In the genomic region with DNA sequence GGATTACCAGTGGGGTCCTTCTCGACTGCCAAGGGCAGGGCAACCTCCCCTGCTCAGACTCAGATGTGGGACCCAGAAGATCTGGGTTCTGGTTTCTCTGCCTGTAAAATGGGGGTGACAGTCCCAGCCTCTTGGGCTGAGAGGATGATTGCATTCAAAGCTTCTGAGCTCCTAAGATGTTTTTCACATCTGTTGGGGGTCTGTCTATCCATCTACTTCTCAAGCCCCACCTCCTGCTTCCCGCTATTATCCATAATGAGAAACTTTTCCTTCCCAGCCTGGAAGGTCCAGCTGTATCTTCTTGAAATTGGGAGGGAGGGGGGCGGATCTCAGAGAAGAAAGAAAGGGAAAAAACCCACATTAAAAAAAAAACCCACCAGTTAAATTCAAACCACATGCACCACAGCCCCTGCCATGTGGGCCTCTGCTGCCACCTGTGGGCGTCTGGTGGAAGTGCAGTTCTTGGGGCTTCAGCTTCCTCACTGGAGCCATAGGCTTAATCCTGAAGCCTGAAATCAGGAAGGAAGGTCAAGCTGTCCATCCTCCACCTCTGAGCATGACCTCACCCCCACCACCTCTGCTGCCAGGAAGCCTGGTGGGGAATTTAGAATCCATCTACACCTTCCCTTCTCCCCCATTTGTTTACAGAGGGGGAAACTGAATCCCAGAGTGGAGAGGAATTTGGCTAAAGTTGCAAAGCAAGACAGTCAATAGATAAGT, we compare ENCODE assay signal across 9 cellular contexts. TPM values are rescaled to one million over a fixed set of nuclear protein-coding genes. Genes with fewer than 3 reads are reported as not detected.
DNase-seq lines count a peak whose midpoint lies in the region; ATAC-seq and TF ChIP-seq lines count a peak whose summit lies in the region.
"Had no signal": no experiment of that assay in that cellular context is flagged by ENCODE, and none has a peak within 500 bp of the region (broad histone marks: within the 10 kb centered on the region; RNA-seq: fewer than 3 reads in every experiment).

No MANE protein-coding gene starts in this region.

- TF ChIP-seq POLR2A in gastrocnemius medialis (IDR thresholded peaks at IDR 0.05) = no peak

- H3K4me1 Mint-ChIP-seq in T-helper 2 cell treated with Interferon-gamma antibody and Interleukin-4, amounts not matched to agents 5 μg/mL and 100 μg/mL, for 36 hours (ENCODE audit: low read depth) = no peaks in the 10 kb centered on the region

- no peak overlapping the region for H3K27ac Mint-ChIP-seq in T-helper 2 cell treated with Interferon-gamma antibody and Interleukin-4, amounts not matched to agents 5 μg/mL and 100 μg/mL, for 36 hours
- H3K27ac Mint-ChIP-seq: stimulated activated naive CD8-positive, alpha-beta T cell treated with anti-CD3 and anti-CD28 coated beads, Interleukin-15, Interleukin-2, amounts not matched to agents 100 ng/mL and 50 ng/mL, for 24 hours had no signal

- H3K4me3 ChIP-seq in GM12864 (ENCODE audit: low read depth, low read length) (no peak overlapping the region), right cardiac atrium (ENCODE audit: low read length) (no peak overlapping the region), gastrocnemius medialis (no peak overlapping the region)

- in situ Hi-C loops in gastrocnemius medialis (cut with MboI; ENCODE audit: low sequenced_read_pairs in 4 of 4) = loop anchor here in 3 of 4 donors (5.0 kb wide), 1 partner anchor 33 kb away; no protein-coding TSS in a partner anchor

- peaks cover 6% of the 10 kb centered on the region for H3K27me3 Mint-ChIP-seq in T-helper 2 cell treated with Interferon-gamma antibody and Interleukin-4, amounts not matched to agents 5 μg/mL and 100 μg/mL, for 36 hours (ENCODE audit: low read depth)

- H3K27me3 ChIP-seq in right cardiac atrium (ENCODE audit: control insufficient read depth, insufficient read depth) (no peaks in the 10 kb centered on the region), gastrocnemius medialis (no peaks in the 10 kb centered on the region)

- peak; percentile 99 for TF ChIP-seq CTCF in GM12864 (IDR thresholded peaks at IDR 0.05; ENCODE audit: low read depth, low read length, missing control alignments)
- TF ChIP-seq CTCF in gastrocnemius medialis (IDR thresholded peaks at IDR 0.05 in 4 of 5, conservative IDR thresholded peaks at IDR 0.05 in 1 of 5) = peak; percentile 76 to 100 (median 88)

- H3K4me1 ChIP-seq in right cardiac atrium (ENCODE audit: control insufficient read depth, insufficient read depth, low read length) (peaks cover 31% of the 10 kb centered on the region), gastrocnemius medialis (peaks cover 10 to 12% of the 10 kb centered on the region in 2 donors)

- intact Hi-C loops in right cardiac atrium (cut with DNase I) = loop anchor here in 3 of 4 donors (1.0 to 2.0 kb wide), 3 partner anchors 27 to 29 kb away; partner anchors contain the start of gene ARHGEF17 (in 1 of the 3)
- intact Hi-C loops in gastrocnemius medialis (cut with DNase I; ENCODE audit: low total_unique reads) = loop anchor here (1.0 to 10.0 kb wide), 2 partner anchors 28 to 501 kb away; no protein-coding TSS in a partner anchor

- peak; percentile 66 for ATAC-seq in right cardiac atrium
- peak; percentile 74 to 86 for ATAC-seq in gastrocnemius medialis
- ATAC-seq in HG03196 (IDR thresholded peaks at IDR 0.05; ENCODE audit: unreplicated experiment) = no peak
- no peak for ATAC-seq in HG03521 (IDR thresholded peaks at IDR 0.05; ENCODE audit: unreplicated experiment)

- H3K9me3 Mint-ChIP-seq in T-helper 2 cell treated with Interferon-gamma antibody and Interleukin-4, amounts not matched to agents 5 μg/mL and 100 μg/mL, for 36 hours = no peaks in the 10 kb centered on the region
- H3K9me3 Mint-ChIP-seq: stimulated activated naive CD8-positive, alpha-beta T cell treated with anti-CD3 and anti-CD28 coated beads, Interleukin-15, Interleukin-2, amounts not matched to agents 100 ng/mL and 50 ng/mL, for 24 hours had no signal

- no peak overlapping the region for H3K4me3 Mint-ChIP-seq in T-helper 2 cell treated with Interferon-gamma antibody and Interleukin-4, amounts not matched to agents 5 μg/mL and 100 μg/mL, for 36 hours
- H3K4me3 Mint-ChIP-seq: stimulated activated naive CD8-positive, alpha-beta T cell treated with anti-CD3 and anti-CD28 coated beads, Interleukin-15, Interleukin-2, amounts not matched to agents 100 ng/mL and 50 ng/mL, for 24 hours had no signal

- H3K36me3 Mint-ChIP-seq in T-helper 2 cell treated with Interferon-gamma antibody and Interleukin-4, amounts not matched to agents 5 μg/mL and 100 μg/mL, for 36 hours (ENCODE audit: low read depth) = no peaks in the 10 kb centered on the region

- DNase-seq in GM12864 (ENCODE audit: low read depth) (no peak), NCI-H1694 treated with DMSO at 0.1 percent for 48 hours (lab: John Stamatoyannopoulos, UW) (peak; percentile 58), anterior cingulate cortex (lab: John Stamatoyannopoulos, UW) (peak in 56 of 58 donors; percentile 20 to 91 (median 68)), right cardiac atrium (peak; percentile 79 to 93 (median 90)), gastrocnemius medialis (peak; percentile 47 to 76)
- DNase-seq in T-helper 2 cell treated with Interferon-gamma antibody and Interleukin-4, amounts not matched to agents 5 μg/mL and 100 μg/mL, for 36 hours (ENCODE audit: low spot score) = peak; percentile 60

- H3K27ac ChIP-seq in right cardiac atrium (ENCODE audit: low read length) = peak overlapping the region; percentile 91
- peak overlapping the region; percentile 27 to 59 (median 45) for H3K27ac ChIP-seq in gastrocnemius medialis

- H3K9me3 ChIP-seq in right cardiac atrium (ENCODE audit: control insufficient read depth, low read length) (no peaks in the 10 kb centered on the region), gastrocnemius medialis (no peaks in the 10 kb centered on the region)

- no peaks in the 10 kb centered on the region for H3K36me3 ChIP-seq in gastrocnemius medialis

- 8% methylated on average over 4 of the region's 4 CpGs for WGBS in right cardiac atrium

RNA-seq across cellular contexts. Expression of gene ARHGEF17, which starts 27.3 kb away (rescaled TPM):
- total RNA-seq in right cardiac atrium (10 to 100 TPM; 47.6 to 53.8 (median 49.3) TPM), gastrocnemius medialis (10 to 100 TPM in 3 of 4 donors, 1 to 10 TPM in 1; 8.9 to 16.9 (median 13.9) TPM)
- 34.0 TPM for polyA plus RNA-seq in right cardiac atrium

RNA-seq across cellular contexts. Expression of gene RELT, which starts 40.8 kb away (rescaled TPM):
- 10 to 100 TPM in 1 of 4 donors, 1 to 10 TPM in 3; 3.9 to 11.2 (median 7.0) TPM for total RNA-seq in right cardiac atrium
- 4.1 TPM for polyA plus RNA-seq in right cardiac atrium
- total RNA-seq in gastrocnemius medialis = 10 to 100 TPM; 18.5 to 63.5 (median 36.7) TPM

Comparison
In these comparisons a context has a peak if more than half of its experiments do, and no peak if none do; other contexts are left out.
1. ATAC-seq: peak in right cardiac atrium (2 of 2) and gastrocnemius medialis (2 of 2); none in HG03196 (single experiment) and HG03521 (single experiment).